Comparison of ENCODE assay signal across 1 cellular context in genomic region chr5:37490411-37490810, GRCh38.
TF ChIP-seq lines count a peak whose summit lies in the region.

No MANE protein-coding gene starts in this region.

TF ChIP-seq in GM23338, 12 proteins besides CTCF, POLR2A, EP300 and RAD21 (continued from another document):
- TF ChIP-seq ZNF462 (CRISPR knock-in tag; IDR thresholded peaks at IDR 0.05) (no peak), EZH2 (IDR thresholded peaks at IDR 0.05; ENCODE audit: low read depth, unreplicated experiment) (no peak), ZNF331 (CRISPR knock-in tag; IDR thresholded peaks at IDR 0.05; ENCODE audit: low read depth) (no peak)
